Comparison of ENCODE assay signal across 30 cellular contexts in genomic region chr18:61542596-61542995, GRCh38.
"Had no signal": no experiment of that assay in that cellular context is flagged by ENCODE, and none has a peak within 500 bp of the region (broad histone marks: within the 10 kb centered on the region; RNA-seq: fewer than 3 reads in every experiment).

No MANE protein-coding gene starts in this region.

- H3K36me3 ChIP-seq: left lung, lower lobe of right lung, pancreas, prostate gland, stomach, thyroid gland, transverse colon, upper lobe of right lung, uterus had no signal

- H3K4me1 ChIP-seq: left lung, pancreas, prostate gland, thyroid gland had no signal

- H3K9me3 ChIP-seq: left lung, lower lobe of right lung, mucosa of descending colon, pancreas, prostate gland, stomach, testis, thyroid gland, transverse colon, upper lobe of right lung, uterus had no signal

- H3K27ac Mint-ChIP-seq: immature natural killer cell; naive thymus-derived CD4-positive, alpha-beta T cell; natural killer cell treated with Interleukin-12 subunit alpha and Interleukin-12 subunit beta and Interleukin-15 and Interleukin-18, amount 100 ng/mL, for 72 hours; stimulated activated naive B cell treated with anti-CD40 and anti-IgM and Interleukin-4, amounts not matched to agents 10 μg/mL and 1 μg/mL and 100 μg/mL, for 72 hours had no signal

- H3K4me3 Mint-ChIP-seq: immature natural killer cell; naive thymus-derived CD4-positive, alpha-beta T cell; natural killer cell treated with Interleukin-12 subunit alpha and Interleukin-12 subunit beta and Interleukin-15 and Interleukin-18, amount 100 ng/mL, for 72 hours; stimulated activated naive B cell treated with anti-CD40 and anti-IgM and Interleukin-4, amounts not matched to agents 10 μg/mL and 1 μg/mL and 100 μg/mL, for 72 hours had no signal

- H3K36me3 Mint-ChIP-seq: immature natural killer cell; naive thymus-derived CD4-positive, alpha-beta T cell; natural killer cell treated with Interleukin-12 subunit alpha and Interleukin-12 subunit beta and Interleukin-15 and Interleukin-18, amount 100 ng/mL, for 72 hours; stimulated activated naive B cell treated with anti-CD40 and anti-IgM and Interleukin-4, amounts not matched to agents 10 μg/mL and 1 μg/mL and 100 μg/mL, for 72 hours had no signal

- H3K4me1 Mint-ChIP-seq: immature natural killer cell; naive thymus-derived CD4-positive, alpha-beta T cell; stimulated activated naive B cell treated with anti-CD40 and anti-IgM and Interleukin-4, amounts not matched to agents 10 μg/mL and 1 μg/mL and 100 μg/mL, for 72 hours had no signal

- DNase-seq: hippocampal formation; immature natural killer cell; kidney; left colon; left lung; lower lobe of right lung; mesendoderm; midbrain; mucosa of descending colon; naive thymus-derived CD4-positive, alpha-beta T cell; nucleus accumbens; pancreas; posterior cingulate gyrus; retina; right cardiac atrium; stimulated activated CD4-positive, alpha-beta T cell treated with anti-CD3 and anti-CD28 coated beads, Interleukin-12 subunit alpha, Interleukin-12 subunit beta, amount 100 ng/mL, for 4 hours; stimulated activated CD4-positive, alpha-beta T cell treated with anti-CD3 and anti-CD28 coated beads, Interleukin-15, amount 100 ng/mL, for 24 hours; stimulated activated CD4-positive, alpha-beta T cell treated with anti-CD3 and anti-CD28 coated beads, Interleukin-2, amount 100 ng/mL, for 24 hours; stimulated activated CD4-positive, alpha-beta T cell treated with anti-CD3 and anti-CD28 coated beads, Interleukin-4, amount 100 ng/mL, for 1 hour; stimulated activated naive B cell treated with anti-CD40 and anti-IgM and Interleukin-4, amounts not matched to agents 10 μg/mL and 1 μg/mL and 100 μg/mL, for 72 hours; stimulated activated naive CD8-positive, alpha-beta T cell treated with anti-CD3 and anti-CD28 coated beads, Interleukin-15, Interleukin-2, amounts not matched to agents 100 U/mL and 50 U/mL, for 24 hours; stomach; testis; thyroid gland; transverse colon; upper lobe of right lung; uterus had no signal

- H3K9me3 Mint-ChIP-seq: immature natural killer cell; naive thymus-derived CD4-positive, alpha-beta T cell; natural killer cell treated with Interleukin-12 subunit alpha and Interleukin-12 subunit beta and Interleukin-15 and Interleukin-18, amount 100 ng/mL, for 72 hours; stimulated activated naive B cell treated with anti-CD40 and anti-IgM and Interleukin-4, amounts not matched to agents 10 μg/mL and 1 μg/mL and 100 μg/mL, for 72 hours had no signal

- H3K4me3 ChIP-seq: left lung, lower lobe of right lung, mucosa of descending colon, pancreas, prostate gland, skin epidermis, stomach, testis, thyroid gland, transverse colon, upper lobe of right lung, uterus had no signal

- H3K27ac ChIP-seq: left lung, lower lobe of right lung, pancreas, prostate gland, stomach, testis, thyroid gland, transverse colon, upper lobe of right lung, uterus had no signal

- H3K27me3 ChIP-seq: left lung, pancreas, stomach, testis, thyroid gland, transverse colon, upper lobe of right lung, uterus had no signal
